Comparison of ENCODE assay signal across 8 cellular contexts in the genomic region with DNA sequence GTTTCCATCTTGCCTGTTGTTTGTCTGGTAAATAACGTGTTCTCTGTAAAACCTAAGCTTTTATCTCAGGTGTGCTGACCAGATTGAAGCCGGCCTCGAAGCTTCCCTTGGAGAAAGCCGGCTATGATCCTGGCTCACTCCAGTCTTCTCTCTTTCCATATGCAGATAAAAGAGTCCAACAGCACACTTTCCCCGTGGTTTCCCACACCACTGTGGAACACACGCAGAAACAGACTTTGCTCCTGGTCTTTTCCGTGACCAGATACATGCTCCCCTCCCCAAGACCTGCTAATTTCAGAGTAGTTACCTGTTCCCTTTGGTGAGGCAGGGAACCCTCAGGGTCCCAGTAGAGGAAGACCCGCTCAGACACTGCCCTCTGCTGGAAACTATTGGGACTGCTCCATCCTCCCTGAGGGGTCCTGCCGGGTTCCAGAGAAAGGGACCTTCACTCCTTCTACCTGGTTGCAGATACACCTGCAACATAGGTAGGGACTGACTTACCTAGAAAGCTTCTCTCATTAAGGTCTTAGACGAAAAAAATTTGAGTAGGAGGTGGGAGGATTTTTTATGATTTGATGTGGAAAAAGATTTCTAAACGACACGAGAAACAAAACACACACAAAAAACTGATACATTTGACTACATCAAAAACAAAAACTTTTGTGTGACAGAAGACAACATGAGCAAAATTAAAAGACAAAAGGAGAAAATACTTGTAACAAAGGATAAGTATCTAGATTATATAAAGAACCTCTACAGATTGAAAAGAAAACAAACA.
A peak's percentile ranks its signal among the peaks of the same experiment; 100 is the strongest.
DNase-seq lines count a peak whose midpoint lies in the region; FAIRE-seq and TF ChIP-seq lines count a peak whose summit lies in the region.

No MANE protein-coding gene starts in this region.

- no TSS peak for BruUV-seq in A673 (replicated peaks; lab: Mats Ljungman, UMichigan)

- no peaks in the 10 kb centered on the region for H3K9me3 ChIP-seq in A673 (ENCODE audit: low read depth, low read length, poor library complexity, severe bottlenecking)
- H3K9me3 ChIP-seq in H1 (ENCODE audit: insufficient read depth in 2 of 2, low read depth in 1 of 2, low read length in 1 of 2), result no peaks in the 10 kb centered on the region

- no peak for TF ChIP-seq POLR2A in H1 (IDR thresholded peaks at IDR 0.05; ENCODE audit: control extremely low read depth in 1 of 2, low read depth in 2 of 2, low read length in 2 of 2)

- no peaks in the 10 kb centered on the region for H3K79me2 ChIP-seq in H1 (ENCODE audit: control insufficient read depth in 1 of 2, insufficient read depth in 2 of 2, low read length in 2 of 2)

- H2BK15ac ChIP-seq in H1 (ENCODE audit: low read length), result no peak overlapping the region

- no peak overlapping the region for H3K4me3 Mint-ChIP-seq in activated CD4-positive, alpha-beta memory T cell treated with anti-CD3 and anti-CD28 coated beads for 36 hours
- no peak overlapping the region for H3K4me3 Mint-ChIP-seq in nephron

- H3K36me3 Mint-ChIP-seq in activated CD4-positive, alpha-beta memory T cell treated with anti-CD3 and anti-CD28 coated beads for 36 hours, result no peaks in the 10 kb centered on the region
- H3K36me3 Mint-ChIP-seq in nephron (ENCODE audit: low read depth), result no peaks in the 10 kb centered on the region

- no peak overlapping the region for H3K18ac ChIP-seq in H1 (ENCODE audit: extremely low read depth, low read length)

- no peak overlapping the region for H3K9ac ChIP-seq in H1 (replicated peaks in 1 of 4; ENCODE audit: extremely low read depth in 1 of 4, low read depth in 3 of 4, low read length in 3 of 4)

- no peaks in the 10 kb centered on the region for H3K9me3 Mint-ChIP-seq in activated CD4-positive, alpha-beta memory T cell treated with anti-CD3 and anti-CD28 coated beads for 36 hours
- H3K9me3 Mint-ChIP-seq in nephron, result no peaks in the 10 kb centered on the region

- H3K4ac ChIP-seq in H1 (replicated peaks; ENCODE audit: insufficient read length, low read depth, low read length), result no peak overlapping the region

- H2AFZ ChIP-seq in H1 (ENCODE audit: low read length), result peak overlapping the region; percentile 97

- H4K20me1 ChIP-seq in H1 (replicated peaks in 1 of 2; ENCODE audit: control insufficient read depth in 1 of 2, insufficient read depth in 2 of 2, low read length in 2 of 2), result no peaks in the 10 kb centered on the region

- H3K4me1 Mint-ChIP-seq in activated CD4-positive, alpha-beta memory T cell treated with anti-CD3 and anti-CD28 coated beads for 36 hours (ENCODE audit: low read depth), result no peaks in the 10 kb centered on the region
- H3K4me1 Mint-ChIP-seq in nephron, result peaks cover 31% of the 10 kb centered on the region

- no peak overlapping the region for H2BK20ac ChIP-seq in H1 (ENCODE audit: low read length)

- CTCF ChIA-PET in A673 (lab: Charles Lee) (interaction anchor here (0.6 to 1.4 kb wide), 3 partner anchors 31 to 246 kb away, joined by 3 to 4 read pairs (median 3); no protein-coding TSS in a partner anchor), H1 (lab: Charles Lee; ENCODE audit: partially characterized antibody) (interaction anchor here (0.5 to 3.6 kb wide), 35 partner anchors 11 to 1844 kb away, joined by 3 to 56 read pairs (median 4); no protein-coding TSS in a partner anchor)
- CTCF ChIA-PET in activated CD4-positive, alpha-beta memory T cell treated with anti-CD3 and anti-CD28 coated beads for 36 hours (lab: Charles Lee), result interaction anchor here (0.7 to 3.6 kb wide), 22 partner anchors 8 to 906 kb away, joined by 3 to 57 read pairs (median 3); no protein-coding TSS in a partner anchor

- in situ Hi-C loops in GM13976 (cut with MboI; ENCODE audit: low sequenced_read_pairs, unreplicated experiment), result loop anchor here (25.0 kb wide), 2 partner anchors 658 to 908 kb away; a partner anchor contains a TSS

- no peaks in the 10 kb centered on the region for H3K36me3 ChIP-seq in A673 (ENCODE audit: insufficient read depth, low read length, poor library complexity, severe bottlenecking)
- H3K36me3 ChIP-seq in H1 (ENCODE audit: control insufficient read depth in 2 of 4, insufficient read depth in 4 of 4, low read length in 3 of 4), result no peaks in the 10 kb centered on the region

- no peak overlapping the region for H3K4me2 ChIP-seq in H1 (ENCODE audit: insufficient read depth in 1 of 2, low read depth in 2 of 2, low read length in 2 of 2)

- DNase-seq in A673 (ENCODE audit: low spot score) (peak; percentile 50), GM13976 (ENCODE audit: low spot score) (peak; percentile 63), NCI-H146 (lab: John Stamatoyannopoulos, UW) (peak; percentile 48), H1 (ENCODE audit: low read depth in 1 of 2, low spot score in 2 of 2) (peak; percentile 58 to 97), substantia nigra (lab: John Stamatoyannopoulos, UW) (peak in 33 of 49 donors; percentile 3 to 66 (median 26)), NCI-H187 treated with DMSO at 0.1 percent for 48 hours (lab: John Stamatoyannopoulos, UW) (no peak)
- DNase-seq in activated CD4-positive, alpha-beta memory T cell treated with anti-CD3 and anti-CD28 coated beads for 36 hours, result peak; percentile 72

- TF ChIP-seq RAD21 in H1 (IDR thresholded peaks at IDR 0.05 in 1 of 2, conservative IDR thresholded peaks at IDR 0.05 in 1 of 2; ENCODE audit: low read depth in 2 of 2, low read length in 2 of 2), result peak; percentile 95 to 96

- H3K4me3 ChIP-seq in A673 (ENCODE audit: low read depth, low read length, poor library complexity, severe bottlenecking) (no peak overlapping the region), H1 (ENCODE audit: extremely low read depth in 1 of 4, insufficient read depth in 2 of 4, low read depth in 3 of 4, low read length in 4 of 4) (no peak overlapping the region)

- no peak overlapping the region for H2BK120ac ChIP-seq in H1 (replicated peaks; ENCODE audit: low read depth, low read length)

- H3K27ac ChIP-seq in A673 (ENCODE audit: low read depth, low read length, poor library complexity, severe bottlenecking) (no peak overlapping the region), H1 (ENCODE audit: low read depth, low read length) (no peak overlapping the region), substantia nigra (ENCODE audit: low read depth, low read length, poor library complexity, severe bottlenecking) (no peak overlapping the region)

- no peaks in the 10 kb centered on the region for H3K23me2 ChIP-seq in H1 (ENCODE audit: low read depth, low read length)

- FAIRE-seq in H1 (lab: Jason Lieb, UNC), result peak; percentile 85

- H3K14ac ChIP-seq in H1 (ENCODE audit: insufficient read length), result no peak overlapping the region

- intact Hi-C loops in A673 (cut with micrococcal nuclease; ENCODE audit: unreplicated experiment), result loop anchor here (1.0 to 10.0 kb wide), 4 partner anchors 111 to 906 kb away; a partner anchor contains a TSS
- intact Hi-C loops in activated CD4-positive, alpha-beta memory T cell treated with anti-CD3 and anti-CD28 coated beads for 36 hours (cut with micrococcal nuclease), result loop anchor here (1.0 to 5.0 kb wide), 3 partner anchors 109 to 906 kb away; a partner anchor contains a TSS

- H4K8ac ChIP-seq in H1 (ENCODE audit: extremely low read depth, insufficient read depth, low read length), result no peak overlapping the region

- H2BK12ac ChIP-seq in H1 (ENCODE audit: low read depth, low read length), result 0 out of 2 replicates have a peak overlapping the region, but pooled peaks have one; percentile 21

- no peak overlapping the region for H3K27ac Mint-ChIP-seq in activated CD4-positive, alpha-beta memory T cell treated with anti-CD3 and anti-CD28 coated beads for 36 hours
- H3K27ac Mint-ChIP-seq in nephron, result peak overlapping the region in 1 of 3 experiments; percentile 5

- H3K23ac ChIP-seq in H1 (ENCODE audit: insufficient read length), result no peak overlapping the region

- H3K79me1 ChIP-seq in H1 (ENCODE audit: low read depth, low read length), result no peaks in the 10 kb centered on the region

- no peak overlapping the region for H3K56ac ChIP-seq in H1 (replicated peaks; ENCODE audit: insufficient read length, low read depth, low read length)

- POLR2A ChIA-PET in A673 (lab: Charles Lee; ENCODE audit: low non-redundant PET), result no interaction called here
- POLR2A ChIA-PET in activated CD4-positive, alpha-beta memory T cell treated with anti-CD3 and anti-CD28 coated beads for 36 hours (lab: Charles Lee), result no interaction called here
- POLR2A ChIA-PET in H1 (lab: Charles Lee; ENCODE audit: partially characterized antibody), result no interaction called here

- H3K27me3 Mint-ChIP-seq in activated CD4-positive, alpha-beta memory T cell treated with anti-CD3 and anti-CD28 coated beads for 36 hours, result peaks cover 1% of the 10 kb centered on the region
- H3K27me3 Mint-ChIP-seq in nephron (ENCODE audit: low read depth), result no peaks in the 10 kb centered on the region

- H2AK5ac ChIP-seq in H1 (ENCODE audit: low read depth, low read length), result no peak overlapping the region

- no peak overlapping the region for H2BK5ac ChIP-seq in H1 (ENCODE audit: low read depth, low read length)

- no peak for TF ChIP-seq EP300 in H1 (IDR thresholded peaks at IDR 0.05; ENCODE audit: borderline replicate concordance in 1 of 2, low read depth in 2 of 2, low read length in 2 of 2)

- H3K27me3 ChIP-seq in A673 (replicated peaks; ENCODE audit: insufficient read depth, low read depth, low read length, poor library complexity), result no peaks in the 10 kb centered on the region
- H3K27me3 ChIP-seq in H1 (replicated peaks in 1 of 4; ENCODE audit: control insufficient read depth in 3 of 4, extremely low read depth in 1 of 4, insufficient read depth in 3 of 4, low read length in 3 of 4), result no peaks in the 10 kb centered on the region

- no peaks in the 10 kb centered on the region for H3K4me1 ChIP-seq in A673 (ENCODE audit: insufficient read depth, low read length, poor library complexity, severe bottlenecking)
- no peaks in the 10 kb centered on the region for H3K4me1 ChIP-seq in H1 (replicated peaks in 1 of 4; ENCODE audit: control insufficient read depth in 3 of 4, insufficient read depth in 4 of 4, low read length in 3 of 4)

- TF ChIP-seq CTCF in A673 (conservative IDR thresholded peaks at IDR 0.05; ENCODE audit: low read depth, low read length), result peak; percentile 90
- peak; percentile 67 for TF ChIP-seq CTCF in GM13976 (IDR thresholded peaks at IDR 0.05; ENCODE audit: borderline replicate concordance, control extremely low read depth, extremely low read depth, insufficient read depth, missing control alignments)
- peak; percentile 80 to 89 (median 86) for TF ChIP-seq CTCF in H1 (IDR thresholded peaks at IDR 0.05; ENCODE audit: control extremely low read depth in 1 of 3, insufficient read depth in 1 of 3, low read depth in 1 of 3, low read length in 3 of 3)
- TF ChIP-seq CTCF in nephron (IDR thresholded peaks at IDR 0.05; ENCODE audit: unreplicated experiment in 3 of 3), result peak; percentile 71 to 83 (median 75)

- H4K91ac ChIP-seq in H1 (replicated peaks; ENCODE audit: insufficient read length, low read length), result no peak overlapping the region

- 54% methylated on average over 12 of the region's 12 CpGs; no CpG with 5 or more reads in 1 of the 2 experiments for WGBS in H1 (ENCODE audit: extremely low coverage in 1 of 2, insufficient coverage in 1 of 2, insufficient read length in 1 of 2, insufficient replicate concordance in 2 of 2, low coverage in 1 of 2, low lambda C conversion rate in 2 of 2, missing lambda C conversion rate in 1 of 2), 2 experiments

- H4K5ac ChIP-seq in H1 (ENCODE audit: insufficient read length, low read depth, low read length), result no peak overlapping the region

TF ChIP-seq in H1, 55 proteins besides CTCF, POLR2A, EP300 and RAD21 (continues in another document):
- peak; percentile 65; the same call in 1 of the 2 replicates for TF ChIP-seq TEAD4 (IDR thresholded peaks at IDR 0.05; ENCODE audit: low read depth, low read length)
